15 cellular contexts compared by ENCODE assay signal in the genomic region with DNA sequence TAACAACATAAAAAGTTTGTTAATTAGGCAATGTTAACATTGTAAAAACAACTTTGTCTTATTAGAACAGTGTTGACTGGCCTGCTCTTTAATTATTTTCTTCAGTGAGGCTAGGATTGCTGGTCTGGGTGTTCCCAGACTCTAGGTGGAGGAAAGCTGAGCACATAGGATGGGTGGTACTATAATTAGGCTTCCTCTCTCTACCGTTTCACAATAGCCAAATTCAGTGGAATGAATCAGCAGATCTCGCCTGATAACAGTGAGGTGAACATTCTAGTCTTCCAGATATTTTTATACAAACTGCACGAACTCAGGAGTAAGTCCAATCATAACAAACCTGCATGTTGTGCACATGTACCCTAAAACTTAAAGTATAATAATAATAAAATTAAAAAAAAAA. TPM values are rescaled to one million over a fixed set of nuclear protein-coding genes. Genes with fewer than 3 reads are reported as not detected.
DNase-seq lines count a peak whose midpoint lies in the region; ATAC-seq and TF ChIP-seq lines count a peak whose summit lies in the region.
"Had no signal": no experiment of that assay in that cellular context is flagged by ENCODE, and none has a peak within 500 bp of the region (broad histone marks: within the 10 kb centered on the region; RNA-seq: fewer than 3 reads in every experiment).

No MANE protein-coding gene starts in this region.

- no peak for TF ChIP-seq CTCF in osteoblast (IDR thresholded peaks at IDR 0.05; ENCODE audit: extremely low read depth, low read depth, low read length)
- TF ChIP-seq CTCF in prostate gland (IDR thresholded peaks at IDR 0.05), result no peak

- in situ Hi-C loops in GM23248 (cut with MboI), result loop anchor here (10.0 kb wide), 1 partner anchor 275 kb away; no protein-coding TSS in a partner anchor

- H3K9me2 ChIP-seq in GM23248 (ENCODE audit: insufficient read depth), result no peaks in the 10 kb centered on the region

- peaks cover 40% of the 10 kb centered on the region for H3K36me3 Mint-ChIP-seq in central memory CD8-positive, alpha-beta T cell (ENCODE audit: insufficient read depth)

- DNase-seq in GM23248 (peak; percentile 76), NCI-H69 (lab: John Stamatoyannopoulos, UW) (peak; percentile 46), osteoblast (ENCODE audit: insufficient read length, low spot score, missing footprints) (no peak), prostate gland (ENCODE audit: low spot score) (no peak), posterior vena cava (ENCODE audit: low spot score) (no peak)
- DNase-seq in central memory CD8-positive, alpha-beta T cell (ENCODE audit: low spot score in 2 of 2), result no peak
- DNase-seq: amniotic stem cell, left colon, MM.1S, NCI-H524 treated with DMSO at 0.1 percent for 48 hours, psoas muscle, transverse colon had no signal

- no peak overlapping the region for H2AFZ ChIP-seq in GM23248
- H2AFZ ChIP-seq in osteoblast (ENCODE audit: low read length), result no peak overlapping the region

- intact Hi-C loops in prostate gland (cut with DNase I), result no loop called here
- intact Hi-C loops in posterior vena cava (cut with DNase I), result no loop called here

- H3K4me1 ChIP-seq in GM23248 (ENCODE audit: insufficient read depth), result peaks cover 13% of the 10 kb centered on the region
- H3K4me1 ChIP-seq in osteoblast (ENCODE audit: insufficient read depth, low read length), result peaks cover 4% of the 10 kb centered on the region
- no peaks in the 10 kb centered on the region for H3K4me1 ChIP-seq in prostate gland (replicated peaks)
- H3K4me1 ChIP-seq: psoas muscle, transverse colon had no signal

- H3K9me3 ChIP-seq in GM23248 (ENCODE audit: low read depth), result no peaks in the 10 kb centered on the region
- no peaks in the 10 kb centered on the region for H3K9me3 ChIP-seq in osteoblast (ENCODE audit: low read depth, low read length)
- H3K9me3 ChIP-seq in prostate gland, result no peaks in the 10 kb centered on the region
- H3K9me3 ChIP-seq: psoas muscle, transverse colon had no signal

- no peaks in the 10 kb centered on the region for H4K20me1 ChIP-seq in GM23248 (ENCODE audit: insufficient read depth)
- H4K20me1 ChIP-seq in osteoblast (ENCODE audit: insufficient read depth, low read length), result no peaks in the 10 kb centered on the region

- H3K79me2 ChIP-seq in GM23248 (ENCODE audit: insufficient read depth) (no peaks in the 10 kb centered on the region), osteoblast (ENCODE audit: insufficient read depth, low read length) (no peaks in the 10 kb centered on the region)

- H3K27me3 ChIP-seq in GM23248 (replicated peaks; ENCODE audit: insufficient read depth) (no peaks in the 10 kb centered on the region), osteoblast (ENCODE audit: insufficient read depth, low read length) (no peaks in the 10 kb centered on the region), prostate gland (replicated peaks; ENCODE audit: insufficient read depth) (no peaks in the 10 kb centered on the region)
- H3K27me3 ChIP-seq: transverse colon had no signal

- H3K36me3 ChIP-seq in GM23248 (ENCODE audit: low read depth) (no peaks in the 10 kb centered on the region), osteoblast (ENCODE audit: insufficient read depth, low read length) (no peaks in the 10 kb centered on the region), prostate gland (no peaks in the 10 kb centered on the region)

- H3K9ac ChIP-seq in GM23248, result no peak overlapping the region

- H3K27me3 Mint-ChIP-seq in central memory CD8-positive, alpha-beta T cell, result no peaks in the 10 kb centered on the region

- H3K4me1 Mint-ChIP-seq in central memory CD8-positive, alpha-beta T cell, result peaks cover 42% of the 10 kb centered on the region

- H3K4me2 ChIP-seq in GM23248 (ENCODE audit: unreplicated experiment), result peak overlapping the region; percentile 47
- peak overlapping the region; percentile 65 for H3K4me2 ChIP-seq in osteoblast (ENCODE audit: insufficient read depth, low read length)

- H3K4me3 ChIP-seq in GM23248 (no peak overlapping the region), osteoblast (ENCODE audit: insufficient read depth, low read length) (no peak overlapping the region), prostate gland (no peak overlapping the region)
- H3K4me3 ChIP-seq: psoas muscle, transverse colon had no signal

- peak overlapping the region; percentile 10; the same call in 1 of the 2 replicates for H3K27ac ChIP-seq in GM23248
- peak overlapping the region; percentile 53 for H3K27ac ChIP-seq in osteoblast (ENCODE audit: low read depth, low read length)
- H3K27ac ChIP-seq in prostate gland, result no peak overlapping the region
- H3K27ac ChIP-seq: epithelial cell of prostate, psoas muscle, transverse colon had no signal

- H3K9me3 Mint-ChIP-seq in central memory CD8-positive, alpha-beta T cell, result no peaks in the 10 kb centered on the region

- H3K4me3 Mint-ChIP-seq in central memory CD8-positive, alpha-beta T cell, result no peak overlapping the region

- TF ChIP-seq POLR2A in prostate gland (IDR thresholded peaks at IDR 0.05), result no peak

- peaks cover 11% of the 10 kb centered on the region; the same call in 1 of the 2 replicates for H3F3A ChIP-seq in GM23248 (ENCODE audit: insufficient read depth)

- no peak for ATAC-seq in central memory CD8-positive, alpha-beta T cell (replicated peaks; ENCODE audit: extremely low read depth, poor library complexity, severe bottlenecking)
- no peak for ATAC-seq in GM21576 (IDR thresholded peaks at IDR 0.05; ENCODE audit: unreplicated experiment)
- no peak for ATAC-seq in HG03442 (IDR thresholded peaks at IDR 0.05; ENCODE audit: unreplicated experiment)
- ATAC-seq: left colon had no signal

- peak overlapping the region; percentile 17 for H3K27ac Mint-ChIP-seq in central memory CD8-positive, alpha-beta T cell (ENCODE audit: low read depth)

- WGBS in GM23248 (ENCODE audit: low coverage in 1 of 2, low lambda C conversion rate in 2 of 2, missing lambda C conversion rate in 2 of 2), 2 experiments, result 15 to 17% methylated on average over 3 of the region's 3 CpGs
- WGBS in prostate gland, result 12% methylated on average over 3 of the region's 3 CpGs

RNA-seq across cellular contexts. Expression of a gene that starts 11.9 kb away (rescaled TPM):
- not detected in 2 replicates for total RNA-seq in GM23248 (2014; rRNA removed; shearing (Covaris generic))
- polyA plus RNA-seq in GM23248 (2016; fragmentation: Nextera tagmentation; extraction: Ambion mirVana), result 0.09 and 0.18 TPM in 2 replicates
- total RNA-seq in osteoblast, result 1.4 and 1.5 TPM in 2 replicates
- total RNA-seq in prostate gland, result under 1 TPM; 0.55 to 0.74 TPM
- 1 to 10 TPM; 2.9 to 4.5 TPM for total RNA-seq in posterior vena cava

RNA-seq across cellular contexts. Expression of a gene that starts 34.7 kb away (rescaled TPM):
- 6.2 and 7.2 TPM in 2 replicates for total RNA-seq in GM23248 (2014; rRNA removed; shearing (Covaris generic))
- 9.1 TPM in 2 replicates for polyA plus RNA-seq in GM23248 (2016; fragmentation: Nextera tagmentation; extraction: Ambion mirVana)
- total RNA-seq in osteoblast, result 2.9 and 3.3 TPM in 2 replicates
- 1 to 10 TPM; 5.4 to 8.9 TPM for total RNA-seq in prostate gland
- 1 to 10 TPM; 5.3 to 7.4 TPM for total RNA-seq in posterior vena cava

Comparison
In these comparisons a context has a peak if more than half of its experiments do, and no peak if none do; other contexts are left out.
1. DNase-seq: peak in GM23248 (single experiment) and NCI-H69 (single experiment); none in central memory CD8-positive, alpha-beta T cell (0 of 2), osteoblast (single experiment), prostate gland (single experiment) and posterior vena cava (single experiment).
2. H3K27ac ChIP-seq: peak in GM23248 (single experiment) and osteoblast (single experiment); none in prostate gland (0 of 2).